Comparison of ENCODE assay signal across 17 cellular contexts in genomic region chr12:115407036-115407435, GRCh38.
A peak's percentile ranks its signal among the peaks of the same experiment; 100 is the strongest.
DNase-seq lines count a peak whose midpoint lies in the region; ATAC-seq and TF ChIP-seq lines count a peak whose summit lies in the region.
"Had no signal": no experiment of that assay in that cellular context is flagged by ENCODE, and none has a peak within 500 bp of the region (broad histone marks: within the 10 kb centered on the region; RNA-seq: fewer than 3 reads in every experiment).

No MANE protein-coding gene starts in this region.

- POLR2A ChIA-PET in PC-3 (lab: Charles Lee; ENCODE audit: unreplicated experiment) = no interaction called here

- H3K27me3 ChIP-seq in SJSA1 (replicated peaks) (no peaks in the 10 kb centered on the region), PC-3 (ENCODE audit: low read length) (no peaks in the 10 kb centered on the region), spleen (replicated peaks in 1 of 7) (peaks cover 0 to 5% (median 0%) of the 10 kb centered on the region in 7 donors)

- H3K9me2 ChIP-seq in PC-3 (replicated peaks; ENCODE audit: low read length) = no peaks in the 10 kb centered on the region

- ATAC-seq in PC-3 (no peak), HG03457 (IDR thresholded peaks at IDR 0.05; ENCODE audit: unreplicated experiment) (no peak)
- ATAC-seq: T-cell had no signal

- H3K27ac ChIP-seq in SJSA1 (0 out of 2 replicates have a peak overlapping the region, but pooled peaks have one; percentile 97), PC-3 (ENCODE audit: low read length) (no peak overlapping the region), spleen (no peak overlapping the region)
- H3K27ac ChIP-seq: HL-60 had no signal

- H2AFZ ChIP-seq in PC-3 (ENCODE audit: low read length) = no peak overlapping the region

- TF ChIP-seq POLR2A in spleen (IDR thresholded peaks at IDR 0.05) = no peak

- H3K4me3 ChIP-seq in SJSA1 (no peak overlapping the region), PC-3 (ENCODE audit: low read length) (no peak overlapping the region), spleen (no peak overlapping the region)

- no peak overlapping the region for H3K9ac ChIP-seq in PC-3 (ENCODE audit: low read length)

- BruUV-seq in PC-3 (replicated peaks; lab: Mats Ljungman, UMichigan) = no TSS peak

- CTCF ChIA-PET in PC-3 (lab: Charles Lee) = interaction anchor here (0.6 kb wide), 1 partner anchor 722 kb away, joined by 3 read pairs; no protein-coding TSS in a partner anchor

- no peaks in the 10 kb centered on the region for H4K20me1 ChIP-seq in PC-3 (ENCODE audit: low read length)

- H3F3A ChIP-seq in PC-3 (ENCODE audit: low read length, unreplicated experiment) = no peaks in the 10 kb centered on the region

- H3K4me2 ChIP-seq in PC-3 (ENCODE audit: low read length) = no peak overlapping the region

- H3K4me1 ChIP-seq in SJSA1 (replicated peaks) (peaks cover 34% of the 10 kb centered on the region), PC-3 (ENCODE audit: insufficient read depth, low read length) (peaks cover 5% of the 10 kb centered on the region), spleen (no peaks in the 10 kb centered on the region)

- intact Hi-C loops in PC-3 (cut with micrococcal nuclease) (no loop called here), spleen (cut with DNase I; ENCODE audit: low total_unique reads) (no loop called here)

- no peaks in the 10 kb centered on the region for H3K79me2 ChIP-seq in PC-3 (ENCODE audit: low read length)

- DNase-seq in DMS79 treated with DMSO at 0.1 percent for 48 hours (lab: John Stamatoyannopoulos, UW) = peak; percentile 98
- peak; percentile 94 for DNase-seq in NCI-H1436 treated with DMSO at 0.1 percent for 48 hours (lab: John Stamatoyannopoulos, UW)
- DNase-seq in NCI-H345 treated with DMSO at 0.1 percent for 48 hours (lab: John Stamatoyannopoulos, UW; ENCODE audit: unreplicated experiment) = peak; percentile 95
- DNase-seq in SJSA1 (ENCODE audit: low read depth in 1 of 2, low spot score in 2 of 2) = no peak
- no peak for DNase-seq in PC-3
- DNase-seq in spleen = no peak
- DNase-seq in NCI-H2107 treated with DMSO at 0.1 percent for 48 hours (lab: John Stamatoyannopoulos, UW; ENCODE audit: unreplicated experiment) = no peak
- DNase-seq: DMS 273 treated with DMSO at 0.1 percent for 48 hours, H7, NCI-H1694 treated with DMSO at 0.1 percent for 48 hours, NCI-H526 treated with DMSO at 0.1 percent for 48 hours, OCI-M1, RPMI8226, T-cell, T1000 had no signal

- H3K36me3 ChIP-seq in SJSA1 (no peaks in the 10 kb centered on the region), PC-3 (ENCODE audit: low read depth, low read length) (no peaks in the 10 kb centered on the region), spleen (no peaks in the 10 kb centered on the region)

- no peaks in the 10 kb centered on the region; the same call in 1 of the 2 replicates for H3K9me3 ChIP-seq in SJSA1 (replicated peaks)
- no peaks in the 10 kb centered on the region for H3K9me3 ChIP-seq in PC-3 (ENCODE audit: low read length)
- no peaks in the 10 kb centered on the region for H3K9me3 ChIP-seq in spleen

- TF ChIP-seq CTCF in PC-3 (conservative IDR thresholded peaks at IDR 0.05; ENCODE audit: low read depth, low read length) = no peak
- TF ChIP-seq CTCF in spleen (IDR thresholded peaks at IDR 0.05 in 8 of 11, conservative IDR thresholded peaks at IDR 0.05 in 3 of 11) = no peak

- whole genome bisulfite sequencing in spleen, 5 donors = 75 to 88% (median 80%) methylated on average over 6 of the region's 6 CpGs

Comparison
In these comparisons a context has a peak if more than half of its experiments do, and no peak if none do; other contexts are left out.
1. DNase-seq: peak in DMS79 treated with DMSO at 0.1 percent for 48 hours (single experiment), NCI-H1436 treated with DMSO at 0.1 percent for 48 hours (single experiment) and NCI-H345 treated with DMSO at 0.1 percent for 48 hours (single experiment); none in SJSA1 (0 of 2), PC-3 (single experiment), spleen (single experiment) and NCI-H2107 treated with DMSO at 0.1 percent for 48 hours (single experiment).